ENCODE assay signal across 1 cellular context in the genomic region with DNA sequence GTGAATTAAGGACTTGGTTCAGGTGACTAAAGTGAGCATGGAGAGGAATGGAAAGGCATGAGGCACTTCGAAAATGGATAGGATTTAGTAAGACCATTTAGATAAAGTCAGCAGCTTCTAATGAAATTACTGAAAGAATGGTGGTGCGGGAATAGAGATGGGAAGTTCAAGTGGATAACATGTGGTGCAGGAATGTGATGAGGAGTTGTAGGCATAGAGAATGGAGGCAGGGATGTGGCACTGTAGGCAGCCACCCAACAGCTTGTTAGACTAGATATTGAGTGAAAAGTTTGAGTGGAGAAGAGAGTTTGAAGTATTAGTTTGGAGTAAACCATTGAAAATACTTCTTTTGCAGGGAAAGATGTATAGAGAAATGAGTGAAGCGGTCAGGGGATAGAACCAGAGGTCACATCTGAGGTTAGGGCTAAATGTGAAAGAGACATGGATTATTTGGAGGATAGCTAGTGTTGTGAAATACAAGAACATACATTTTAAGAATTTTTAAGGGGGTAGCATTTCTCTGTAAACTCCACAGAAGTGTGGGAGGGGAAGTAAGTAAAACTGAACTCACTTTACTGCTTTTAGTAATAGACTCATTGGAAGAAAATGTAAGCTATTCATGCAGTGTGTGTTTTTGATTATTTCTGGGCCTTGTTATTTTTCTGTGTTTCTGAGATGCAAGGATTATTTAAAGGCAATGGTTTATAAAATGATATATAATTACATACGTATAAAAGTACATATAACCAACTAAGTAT.
A peak's percentile ranks its signal among the peaks of the same experiment; 100 is the strongest.
TF ChIP-seq lines count a peak whose summit lies in the region.

No MANE protein-coding gene starts in this region.

TF ChIP-seq in SK-N-SH, 30 proteins besides CTCF, POLR2A, EP300 and RAD21 (continued from another document):
- 0 out of 2 replicates have a peak, but pooled peaks have one; percentile 36 for TF ChIP-seq FOSL2 (IDR thresholded peaks at IDR 0.05; ENCODE audit: borderline replicate concordance, low read depth)
- 0 out of 2 replicates have a peak, but pooled peaks have one; percentile 35 for TF ChIP-seq JUND (IDR thresholded peaks at IDR 0.05)
- peak; percentile 89 for TF ChIP-seq MEF2A (IDR thresholded peaks at IDR 0.05; ENCODE audit: borderline replicate concordance, low read depth)
TF ChIP-seq in SK-N-SH: peak in this region for 5.
